Comparison of ENCODE assay signal across 3 cellular contexts in genomic region chr6:3841066-3841454, GRCh38.
TF ChIP-seq lines count a peak whose summit lies in the region.

No MANE protein-coding gene starts in this region.

TF ChIP-seq in SK-N-SH, 30 proteins besides CTCF, POLR2A, EP300 and RAD21:
- TF ChIP-seq YY1 (IDR thresholded peaks at IDR 0.05; ENCODE audit: low read depth): no peak
- no peak for TF ChIP-seq RFX5 (IDR thresholded peaks at IDR 0.05; ENCODE audit: low read length)
- TF ChIP-seq, protein P1, sequence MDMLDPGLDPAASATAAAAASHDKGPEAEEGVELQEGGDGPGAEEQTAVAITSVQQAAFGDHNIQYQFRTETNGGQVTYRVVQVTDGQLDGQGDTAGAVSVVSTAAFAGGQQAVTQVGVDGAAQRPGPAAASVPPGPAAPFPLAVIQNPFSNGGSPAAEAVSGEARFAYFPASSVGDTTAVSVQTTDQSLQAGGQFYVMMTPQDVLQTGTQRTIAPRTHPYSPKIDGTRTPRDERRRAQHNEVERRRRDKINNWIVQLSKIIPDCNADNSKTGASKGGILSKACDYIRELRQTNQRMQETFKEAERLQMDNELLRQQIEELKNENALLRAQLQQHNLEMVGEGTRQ (IDR thresholded peaks at IDR 0.05; ENCODE audit: borderline replicate concordance, low read depth, low read length): no peak
- TF ChIP-seq CHD2 (IDR thresholded peaks at IDR 0.05; ENCODE audit: low read length, partially characterized antibody): no peak
- TF ChIP-seq TCF12 (IDR thresholded peaks at IDR 0.05): no peak
- TF ChIP-seq GATA2 (CRISPR knock-in tag; IDR thresholded peaks at IDR 0.05): no peak
- no peak for TF ChIP-seq FOXM1 (IDR thresholded peaks at IDR 0.05; ENCODE audit: low read depth)
- TF ChIP-seq, protein P2, sequence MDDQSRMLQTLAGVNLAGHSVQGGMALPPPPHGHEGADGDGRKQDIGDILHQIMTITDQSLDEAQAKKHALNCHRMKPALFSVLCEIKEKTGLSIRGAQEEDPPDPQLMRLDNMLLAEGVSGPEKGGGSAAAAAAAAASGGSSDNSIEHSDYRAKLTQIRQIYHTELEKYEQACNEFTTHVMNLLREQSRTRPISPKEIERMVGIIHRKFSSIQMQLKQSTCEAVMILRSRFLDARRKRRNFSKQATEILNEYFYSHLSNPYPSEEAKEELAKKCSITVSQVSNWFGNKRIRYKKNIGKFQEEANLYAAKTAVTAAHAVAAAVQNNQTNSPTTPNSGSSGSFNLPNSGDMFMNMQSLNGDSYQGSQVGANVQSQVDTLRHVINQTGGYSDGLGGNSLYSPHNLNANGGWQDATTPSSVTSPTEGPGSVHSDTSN (IDR thresholded peaks at IDR 0.05): no peak
- TF ChIP-seq EZH2phosphoT487 (IDR thresholded peaks at IDR 0.05; ENCODE audit: borderline replicate concordance, low read depth): no peak

TF ChIP-seq in SK-N-SH treated with all-trans-retinoic acid at 6 μM for 48 hours, 23 proteins besides CTCF, POLR2A, EP300 and RAD21:
- no peak for TF ChIP-seq ZNF8 (CRISPR knock-in tag; IDR thresholded peaks at IDR 0.05)
- TF ChIP-seq CREB5 (CRISPR knock-in tag; IDR thresholded peaks at IDR 0.05; ENCODE audit: low read depth): no peak
- TF ChIP-seq GLIS3 (CRISPR knock-in tag; IDR thresholded peaks at IDR 0.05): no peak
- TF ChIP-seq CSDC2 (CRISPR knock-in tag; IDR thresholded peaks at IDR 0.05): no peak
- TF ChIP-seq ARNTL (CRISPR knock-in tag; IDR thresholded peaks at IDR 0.05; ENCODE audit: borderline replicate concordance, low read depth): no peak
- no peak for TF ChIP-seq OSR1 (CRISPR knock-in tag; IDR thresholded peaks at IDR 0.05)
- no peak for TF ChIP-seq BACH2 (CRISPR knock-in tag; IDR thresholded peaks at IDR 0.05; ENCODE audit: borderline replicate concordance)
- TF ChIP-seq, protein P3, sequence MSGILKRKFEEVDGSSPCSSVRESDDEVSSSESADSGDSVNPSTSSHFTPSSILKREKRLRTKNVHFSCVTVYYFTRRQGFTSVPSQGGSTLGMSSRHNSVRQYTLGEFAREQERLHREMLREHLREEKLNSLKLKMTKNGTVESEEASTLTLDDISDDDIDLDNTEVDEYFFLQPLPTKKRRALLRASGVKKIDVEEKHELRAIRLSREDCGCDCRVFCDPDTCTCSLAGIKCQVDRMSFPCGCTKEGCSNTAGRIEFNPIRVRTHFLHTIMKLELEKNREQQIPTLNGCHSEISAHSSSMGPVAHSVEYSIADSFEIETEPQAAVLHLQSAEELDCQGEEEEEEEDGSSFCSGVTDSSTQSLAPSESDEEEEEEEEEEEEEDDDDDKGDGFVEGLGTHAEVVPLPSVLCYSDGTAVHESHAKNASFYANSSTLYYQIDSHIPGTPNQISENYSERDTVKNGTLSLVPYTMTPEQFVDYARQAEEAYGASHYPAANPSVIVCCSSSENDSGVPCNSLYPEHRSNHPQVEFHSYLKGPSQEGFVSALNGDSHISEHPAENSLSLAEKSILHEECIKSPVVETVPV (CRISPR knock-in tag; IDR thresholded peaks at IDR 0.05): no peak
- TF ChIP-seq PPARA (CRISPR knock-in tag; IDR thresholded peaks at IDR 0.05; ENCODE audit: borderline replicate concordance): no peak
- no peak for TF ChIP-seq ZFP30 (CRISPR knock-in tag; IDR thresholded peaks at IDR 0.05)
- TF ChIP-seq ESRRG (CRISPR knock-in tag; IDR thresholded peaks at IDR 0.05): no peak
- TF ChIP-seq RARB (CRISPR knock-in tag; IDR thresholded peaks at IDR 0.05): no peak
- no peak for TF ChIP-seq TSHZ2 (CRISPR knock-in tag; IDR thresholded peaks at IDR 0.05)
- TF ChIP-seq ZNF70 (CRISPR knock-in tag; IDR thresholded peaks at IDR 0.05): no peak
- no peak for TF ChIP-seq TCF4 (CRISPR knock-in tag; IDR thresholded peaks at IDR 0.05; ENCODE audit: borderline replicate concordance)
- TF ChIP-seq ZC3H10 (CRISPR knock-in tag; IDR thresholded peaks at IDR 0.05): no peak

TF ChIP-seq in WTC11, 78 proteins besides CTCF, POLR2A, EP300 and RAD21:
- TF ChIP-seq GABPB1 (CRISPR knock-in tag; IDR thresholded peaks at IDR 0.05): peak; percentile 71
- TF ChIP-seq FOXP1 (CRISPR knock-in tag; IDR thresholded peaks at IDR 0.05; ENCODE audit: borderline replicate concordance): no peak
TF ChIP-seq in WTC11: peak in this region for 1.
